In genomic region chr7:77415822-77416620, GRCh38 we compare ENCODE assay signal across 1 cellular context.
TF ChIP-seq lines count a peak whose summit lies in the region.

GSAP (minus strand) TSS chr7:77416349; CDS start chr7:77416321, 28 bp downstream.

TF ChIP-seq in GM12878, 131 proteins besides CTCF, POLR2A, EP300 and RAD21 (continues in another document):
- no peak for TF ChIP-seq YBX1 (IDR thresholded peaks at IDR 0.05)
- peak in 1 of 2 experiments; percentile 35; a peak in 1 of 4 replicates for TF ChIP-seq IKZF2 (IDR thresholded peaks at IDR 0.05)
- TF ChIP-seq PBX3 (IDR thresholded peaks at IDR 0.05; ENCODE audit: insufficient replicate concordance, low read depth, low read length) = no peak
- no peak for TF ChIP-seq USF1 (IDR thresholded peaks at IDR 0.05; ENCODE audit: borderline replicate concordance, extremely low read length, insufficient read depth, low read depth, low read length)
- no peak for TF ChIP-seq LARP7 (IDR thresholded peaks at IDR 0.05)
- no peak for TF ChIP-seq MXI1 (IDR thresholded peaks at IDR 0.05; ENCODE audit: low read depth, low read length)
- peak in 1 of 2 experiments; percentile 83; a peak in 2 of 3 replicates for TF ChIP-seq EGR1 (IDR thresholded peaks at IDR 0.05; ENCODE audit: borderline replicate concordance in 1 of 2, low read depth in 2 of 2, low read length in 2 of 2)
- TF ChIP-seq ZNF592 (IDR thresholded peaks at IDR 0.05) = no peak
- TF ChIP-seq NR2C1 (IDR thresholded peaks at IDR 0.05) = 0 out of 2 replicates have a peak, but pooled peaks have one; percentile 6
- TF ChIP-seq CBFB (IDR thresholded peaks at IDR 0.05; ENCODE audit: low read depth) = no peak
- no peak for TF ChIP-seq ZSCAN29 (IDR thresholded peaks at IDR 0.05)
- no peak for TF ChIP-seq IRF4 (IDR thresholded peaks at IDR 0.05; ENCODE audit: low read depth, low read length)
- no peak; a peak in 1 of 4 replicates for TF ChIP-seq ETV6 (conservative IDR thresholded peaks at IDR 0.05 in 1 of 2, IDR thresholded peaks at IDR 0.05 in 1 of 2; ENCODE audit: borderline replicate concordance in 1 of 2, low read depth in 1 of 2)
- no peak for TF ChIP-seq MEF2B (IDR thresholded peaks at IDR 0.05; ENCODE audit: partially characterized antibody, poor library complexity, severe bottlenecking)
- 0 out of 2 replicates have a peak, but pooled peaks have one; percentile 79 for TF ChIP-seq DPF2 (IDR thresholded peaks at IDR 0.05)
- TF ChIP-seq HDAC6 (IDR thresholded peaks at IDR 0.05; ENCODE audit: unreplicated experiment) = peak; percentile 21
- no peak for TF ChIP-seq ASH2L (IDR thresholded peaks at IDR 0.05; ENCODE audit: borderline replicate concordance, low read depth)
- TF ChIP-seq SIX5 (IDR thresholded peaks at IDR 0.05; ENCODE audit: low read depth, low read length, severe bottlenecking) = no peak
- TF ChIP-seq POU2F2 (IDR thresholded peaks at IDR 0.05; ENCODE audit: borderline replicate concordance, low read depth, low read length) = no peak
- peak in 1 of 2 experiments; percentile 62; a peak in 1 of 4 replicates for TF ChIP-seq BHLHE40 (IDR thresholded peaks at IDR 0.05; ENCODE audit: borderline replicate concordance in 1 of 2, low read depth in 2 of 2, low read length in 1 of 2)
- TF ChIP-seq ZNF622 (IDR thresholded peaks at IDR 0.05) = no peak
- TF ChIP-seq USF2 (IDR thresholded peaks at IDR 0.05; ENCODE audit: borderline replicate concordance, low read depth, low read length) = no peak
- TF ChIP-seq HCFC1 (IDR thresholded peaks at IDR 0.05; ENCODE audit: low read length) = no peak
- no peak for TF ChIP-seq SUZ12 (IDR thresholded peaks at IDR 0.05; ENCODE audit: unreplicated experiment)
- TF ChIP-seq BCLAF1 (IDR thresholded peaks at IDR 0.05) = no peak
- TF ChIP-seq NFXL1 (IDR thresholded peaks at IDR 0.05; ENCODE audit: borderline replicate concordance) = no peak
- TF ChIP-seq CEBPB (IDR thresholded peaks at IDR 0.05; ENCODE audit: borderline replicate concordance in 1 of 2, low read depth in 2 of 2, low read length in 2 of 2) = no peak
- no peak for TF ChIP-seq MLLT1 (IDR thresholded peaks at IDR 0.05)
- TF ChIP-seq ESRRA (IDR thresholded peaks at IDR 0.05; ENCODE audit: low read length) = no peak
- no peak for TF ChIP-seq RELB (IDR thresholded peaks at IDR 0.05; ENCODE audit: low read depth)
- peak; percentile 15; the same call in 1 of the 2 replicates for TF ChIP-seq TAF1 (IDR thresholded peaks at IDR 0.05; ENCODE audit: borderline replicate concordance, low read depth, low read length)
- peak; percentile 31; the same call in 1 of the 2 replicates for TF ChIP-seq RB1 (IDR thresholded peaks at IDR 0.05; ENCODE audit: borderline replicate concordance)
- TF ChIP-seq MTA3 (IDR thresholded peaks at IDR 0.05; ENCODE audit: borderline replicate concordance, low read length) = no peak
- no peak for TF ChIP-seq CHD1 (IDR thresholded peaks at IDR 0.05; ENCODE audit: low read depth, low read length)
- 0 out of 2 replicates have a peak, but pooled peaks have one; percentile 13 for TF ChIP-seq NKRF (conservative IDR thresholded peaks at IDR 0.05)
- TF ChIP-seq NFIC (IDR thresholded peaks at IDR 0.05; ENCODE audit: low read depth, low read length) = no peak
- TF ChIP-seq IRF5 (IDR thresholded peaks at IDR 0.05; ENCODE audit: borderline replicate concordance) = 0 out of 2 replicates have a peak, but pooled peaks have one; percentile 14
- no peak for TF ChIP-seq ZBTB40 (IDR thresholded peaks at IDR 0.05; ENCODE audit: borderline replicate concordance)
